8 cellular contexts compared by ENCODE assay signal in the genomic region with DNA sequence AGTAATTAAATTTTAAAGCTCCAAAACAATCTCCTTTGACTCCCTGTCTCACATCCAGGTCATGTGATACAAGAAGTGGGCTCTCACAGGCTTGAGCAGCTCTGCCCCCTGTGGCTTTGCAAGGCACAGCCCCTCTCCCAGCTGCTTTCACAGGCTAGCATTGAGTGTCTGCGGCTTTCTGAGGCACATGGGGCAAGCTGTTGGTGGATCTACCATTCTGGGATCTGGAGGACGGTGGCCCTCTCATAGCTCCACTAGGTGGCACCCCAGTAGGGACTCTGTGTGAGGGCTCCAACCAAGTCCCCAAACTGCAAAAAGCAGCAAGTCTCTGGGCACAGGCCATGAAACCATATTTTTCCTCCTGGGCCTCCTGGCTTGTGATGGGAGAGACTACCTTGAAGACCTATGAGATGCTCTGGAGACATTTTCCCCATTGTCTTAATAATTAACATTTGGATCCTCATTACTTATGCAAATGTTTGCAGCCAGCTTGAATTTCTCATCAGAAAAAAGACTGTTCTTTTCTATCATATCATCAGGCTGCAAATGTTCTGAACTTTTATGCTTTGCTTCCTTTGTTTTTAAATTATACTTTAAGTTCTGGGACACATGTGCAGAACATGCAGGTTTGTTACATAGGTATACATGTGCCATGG.
A peak's percentile ranks its signal among the peaks of the same experiment; 100 is the strongest.
DNase-seq lines count a peak whose midpoint lies in the region; ATAC-seq and TF ChIP-seq lines count a peak whose summit lies in the region.

No MANE protein-coding gene starts in this region.

- no peak overlapping the region for H3K4me3 Mint-ChIP-seq in chondrocyte (ENCODE audit: unreplicated experiment)
- no peak overlapping the region for H3K4me3 Mint-ChIP-seq in type B pancreatic cell

- DNase-seq in stimulated activated CD4-positive, alpha-beta T cell treated with anti-CD3 and anti-CD28 coated beads, Interleukin-15, amount 100 ng/mL, for 24 hours = peak; percentile 2
- DNase-seq in stimulated activated CD4-positive, alpha-beta T cell treated with anti-CD3 and anti-CD28 coated beads, Interleukin-4, amount 100 ng/mL, for 24 hours = no peak
- DNase-seq in LNCaP clone FGC (ENCODE audit: low read depth) = no peak
- DNase-seq in chondrocyte (ENCODE audit: low spot score) = no peak
- no peak for DNase-seq in type B pancreatic cell (ENCODE audit: extremely low spot score, unreplicated experiment)
- no peak for DNase-seq in OCI-M2 (lab: John Stamatoyannopoulos, UW; ENCODE audit: unreplicated experiment)

- no peak overlapping the region for H3K4me3 ChIP-seq in LNCaP clone FGC (ENCODE audit: low read depth, low read length)

- H3K36me3 Mint-ChIP-seq in chondrocyte (ENCODE audit: low read depth) (no peaks in the 10 kb centered on the region), type B pancreatic cell (no peaks in the 10 kb centered on the region)

- peaks cover 9% of the 10 kb centered on the region for H3K27me3 Mint-ChIP-seq in chondrocyte (ENCODE audit: low read depth)
- H3K27me3 Mint-ChIP-seq in type B pancreatic cell = no peaks in the 10 kb centered on the region

- H3K4me1 Mint-ChIP-seq in chondrocyte (ENCODE audit: low read depth) (no peaks in the 10 kb centered on the region), type B pancreatic cell (ENCODE audit: unreplicated experiment) (no peaks in the 10 kb centered on the region)

- TF ChIP-seq CTCF in LNCaP clone FGC (IDR thresholded peaks at IDR 0.05; ENCODE audit: control insufficient read depth, extremely low read depth, insufficient read depth) (peak; percentile 61), chondrocyte (IDR thresholded peaks at IDR 0.05) (peak; percentile 78), type B pancreatic cell (conservative IDR thresholded peaks at IDR 0.05) (peak; percentile 56)

- H3K27ac Mint-ChIP-seq in chondrocyte (ENCODE audit: unreplicated experiment) (no peak overlapping the region), type B pancreatic cell (no peak overlapping the region)

- ATAC-seq in HG03565 (IDR thresholded peaks at IDR 0.05; ENCODE audit: unreplicated experiment) = no peak
- no peak for ATAC-seq in HG02571 (IDR thresholded peaks at IDR 0.05; ENCODE audit: unreplicated experiment)

- peaks cover 20% of the 10 kb centered on the region for H3K9me3 Mint-ChIP-seq in chondrocyte (ENCODE audit: low read depth)
- H3K9me3 Mint-ChIP-seq in type B pancreatic cell = no peaks in the 10 kb centered on the region
